Comparison of ENCODE assay signal across 18 cellular contexts in the genomic region with DNA sequence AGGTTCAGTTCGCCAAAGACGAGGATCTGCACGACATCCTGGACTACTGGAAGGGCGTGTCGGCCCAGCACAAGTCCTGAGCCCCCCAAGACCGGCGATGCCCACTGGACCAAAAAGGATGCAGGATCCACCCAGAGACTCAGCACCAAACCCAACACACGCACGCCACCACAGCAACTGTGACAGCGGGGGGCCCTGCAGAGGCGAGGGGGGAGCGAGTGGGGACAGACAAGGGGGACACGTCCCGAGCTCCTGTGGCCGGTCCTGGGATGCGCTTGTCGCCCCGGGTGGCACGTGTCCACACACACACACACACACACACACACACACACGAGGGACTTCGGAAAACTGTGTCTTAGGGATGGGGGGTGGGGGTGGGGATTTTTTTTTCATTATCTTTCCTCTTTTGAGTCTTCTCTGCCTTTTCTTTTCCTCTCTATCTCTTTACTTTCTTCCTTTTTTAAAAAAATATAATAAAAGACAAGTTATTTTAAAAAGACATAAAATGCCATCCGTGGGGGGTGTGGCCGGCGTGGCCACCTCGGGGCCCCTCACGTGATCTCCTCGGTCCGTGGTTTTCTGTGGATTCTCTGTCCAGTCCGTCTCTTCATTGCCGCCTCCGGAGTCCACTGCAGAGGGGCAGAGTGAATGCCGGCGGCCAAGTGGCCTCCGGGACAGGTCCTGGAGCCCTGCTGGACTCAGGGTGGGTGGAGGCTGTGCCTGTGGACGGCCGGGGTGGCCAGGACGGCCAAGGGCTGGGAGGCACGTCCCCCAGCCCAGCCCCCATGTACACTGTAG.
A peak's percentile ranks its signal among the peaks of the same experiment; 100 is the strongest.
DNase-seq lines count a peak whose midpoint lies in the region; ATAC-seq, FAIRE-seq and TF ChIP-seq lines count a peak whose summit lies in the region.
"Had no signal": no experiment of that assay in that cellular context is flagged by ENCODE, and none has a peak within 500 bp of the region (broad histone marks: within the 10 kb centered on the region; RNA-seq: fewer than 3 reads in every experiment).

No MANE protein-coding gene starts in this region.

- no peak overlapping the region for H2BK12ac ChIP-seq in neuronal stem cell (ENCODE audit: low read length)

- CTCF ChIA-PET in A549 (lab: Yijun Ruan, JAX), result no interaction called here
- CTCF ChIA-PET in activated naive CD4-positive, alpha-beta T cell treated with anti-CD3 and anti-CD28 coated beads for 36 hours (lab: Charles Lee), result no interaction called here

- H2AK5ac ChIP-seq in neuronal stem cell (ENCODE audit: low read depth, low read length), result no peak overlapping the region

- intact Hi-C loops in activated naive CD4-positive, alpha-beta T cell treated with anti-CD3 and anti-CD28 coated beads for 36 hours (cut with micrococcal nuclease), result no loop called here

- no peaks in the 10 kb centered on the region for H3K36me3 Mint-ChIP-seq in central memory CD8-positive, alpha-beta T cell (ENCODE audit: insufficient read depth)
- H3K36me3 Mint-ChIP-seq in activated naive CD4-positive, alpha-beta T cell treated with anti-CD3 and anti-CD28 coated beads for 36 hours (ENCODE audit: low read depth), result no peaks in the 10 kb centered on the region
- H3K36me3 Mint-ChIP-seq: CD8-positive, alpha-beta T cell had no signal

- H3K4ac ChIP-seq in neuronal stem cell (ENCODE audit: low read length), result no peak overlapping the region

- H3K9me3 ChIP-seq in A549, result no peaks in the 10 kb centered on the region
- no peaks in the 10 kb centered on the region for H3K9me3 ChIP-seq in neuronal stem cell (replicated peaks in 1 of 2; ENCODE audit: control insufficient read depth in 2 of 2, insufficient read depth in 1 of 2, low read depth in 1 of 2, low read length in 2 of 2)

- no peak overlapping the region for H3K4me3 Mint-ChIP-seq in central memory CD8-positive, alpha-beta T cell
- H3K4me3 Mint-ChIP-seq in activated naive CD4-positive, alpha-beta T cell treated with anti-CD3 and anti-CD28 coated beads for 36 hours, result no peak overlapping the region
- H3K4me3 Mint-ChIP-seq: B cell, HFFc6 had no signal

- H4K91ac ChIP-seq in neuronal stem cell (ENCODE audit: low read depth, low read length, poor library complexity), result no peak overlapping the region

- peaks cover 3% of the 10 kb centered on the region for H3K79me1 ChIP-seq in neuronal stem cell (ENCODE audit: low read depth, low read length)

- POLR2A ChIA-PET in A549 (lab: Yijun Ruan, JAX), result no interaction called here

- no peak for TF ChIP-seq CTCF in A549 (IDR thresholded peaks at IDR 0.05)

- H3K27ac ChIP-seq in A549, result no peak overlapping the region
- H3K27ac ChIP-seq in neuronal stem cell (replicated peaks; ENCODE audit: low read length), result no peak overlapping the region
- H3K27ac ChIP-seq: C4-2B had no signal

- H2BK5ac ChIP-seq in neuronal stem cell (ENCODE audit: low read length), result no peak overlapping the region

- WGBS in A549 (ENCODE audit: missing lambda C conversion rate), result 40% methylated on average over 30 of the region's 38 CpGs
- no CpG with 5 or more reads among the region's 38 CpGs for WGBS in neuronal stem cell (ENCODE audit: extremely low coverage in 2 of 2, insufficient read length in 2 of 2, insufficient replicate concordance in 1 of 2), 2 donors

- H3K27me3 Mint-ChIP-seq in central memory CD8-positive, alpha-beta T cell, result no peaks in the 10 kb centered on the region
- H3K27me3 Mint-ChIP-seq in activated naive CD4-positive, alpha-beta T cell treated with anti-CD3 and anti-CD28 coated beads for 36 hours (ENCODE audit: low read depth), result peaks cover 4% of the 10 kb centered on the region

- no peak overlapping the region for H3K4me3 ChIP-seq in A549
- no peak overlapping the region for H3K4me3 ChIP-seq in neuronal stem cell (ENCODE audit: low read length in 2 of 2)

- peak overlapping the region; percentile 41 for H3K27ac Mint-ChIP-seq in central memory CD8-positive, alpha-beta T cell (ENCODE audit: low read depth)
- H3K27ac Mint-ChIP-seq in activated naive CD4-positive, alpha-beta T cell treated with anti-CD3 and anti-CD28 coated beads for 36 hours, result no peak overlapping the region
- H3K27ac Mint-ChIP-seq: B cell; CD8-positive, alpha-beta T cell; HFFc6 had no signal

- no peak overlapping the region for H3K14ac ChIP-seq in neuronal stem cell (ENCODE audit: low read length)

- H3K4me1 Mint-ChIP-seq in central memory CD8-positive, alpha-beta T cell, result peaks cover 17% of the 10 kb centered on the region
- peaks cover 3% of the 10 kb centered on the region for H3K4me1 Mint-ChIP-seq in activated naive CD4-positive, alpha-beta T cell treated with anti-CD3 and anti-CD28 coated beads for 36 hours (ENCODE audit: low read depth)

- H4K8ac ChIP-seq in neuronal stem cell (ENCODE audit: low read depth, low read length), result no peak overlapping the region

- H3K9ac ChIP-seq in neuronal stem cell (ENCODE audit: low read depth, low read length, poor library complexity), result peak overlapping the region; percentile 70

- no peaks in the 10 kb centered on the region for H3K27me3 ChIP-seq in neuronal stem cell (ENCODE audit: control insufficient read depth in 3 of 3, insufficient read depth in 3 of 3, low read depth in 1 of 3, low read length in 3 of 3)

- no peak for TF ChIP-seq POLR2A in A549 (IDR thresholded peaks at IDR 0.05; ENCODE audit: low read length)

- peaks cover 11 to 42% of the 10 kb centered on the region in 2 donors for H3K36me3 ChIP-seq in neuronal stem cell (replicated peaks in 1 of 2; ENCODE audit: control insufficient read depth in 2 of 2, insufficient read depth in 2 of 2, low read length in 2 of 2)

- H3K9me3 Mint-ChIP-seq in central memory CD8-positive, alpha-beta T cell, result no peaks in the 10 kb centered on the region
- no peaks in the 10 kb centered on the region for H3K9me3 Mint-ChIP-seq in activated naive CD4-positive, alpha-beta T cell treated with anti-CD3 and anti-CD28 coated beads for 36 hours
- H3K9me3 Mint-ChIP-seq: CD8-positive, alpha-beta T cell; HFFc6 had no signal

- no peak overlapping the region for H2BK120ac ChIP-seq in neuronal stem cell (ENCODE audit: low read depth, low read length)

- H3K23ac ChIP-seq in neuronal stem cell (ENCODE audit: low read depth, low read length, poor library complexity), result no peak overlapping the region

- DNase-seq in A549 (ENCODE audit: low read depth in 1 of 2, low spot score in 1 of 2), result no peak
- DNase-seq in central memory CD8-positive, alpha-beta T cell (ENCODE audit: low spot score in 2 of 2), result no peak
- DNase-seq in neuronal stem cell (ENCODE audit: low spot score), result no peak
- no peak for DNase-seq in G401 (ENCODE audit: low spot score)
- no peak for DNase-seq in kidney tubule cell (ENCODE audit: low spot score)
- DNase-seq in activated naive CD4-positive, alpha-beta T cell treated with anti-CD3 and anti-CD28 coated beads for 36 hours, result no peak
- DNase-seq: CD8-positive, alpha-beta T cell; COR-L47; DMS79 treated with DMSO at 0.1 percent for 48 hours; EL; GDM1; HCEC 1CT; HFFc6 had no signal

- no peak for FAIRE-seq in A549 (lab: Jason Lieb, UNC)
- FAIRE-seq: D721Med, GM12892 had no signal

- TF ChIP-seq RAD21 in A549 (conservative IDR thresholded peaks at IDR 0.05 in 1 of 2, IDR thresholded peaks at IDR 0.05 in 1 of 2), result no peak
- TF ChIP-seq RAD21 in Ishikawa (IDR thresholded peaks at IDR 0.05; ENCODE audit: low read depth), result no peak

- peak in 1 of 2 experiments; percentile 11; a peak in 1 of 6 replicates for ATAC-seq in A549
- ATAC-seq in central memory CD8-positive, alpha-beta T cell (replicated peaks; ENCODE audit: extremely low read depth, poor library complexity, severe bottlenecking), result no peak

- peak overlapping the region; percentile 43 for H3K4me2 ChIP-seq in A549
- no peak overlapping the region for H3K4me2 ChIP-seq in neuronal stem cell (ENCODE audit: insufficient read depth, low read length, poor library complexity, severe bottlenecking)

- H2AFZ ChIP-seq in neuronal stem cell (ENCODE audit: low read length), result no peak overlapping the region

- H2BK15ac ChIP-seq in neuronal stem cell (ENCODE audit: low read length), result no peak overlapping the region

- H3K4me1 ChIP-seq in A549, result peaks cover 3% of the 10 kb centered on the region; the same call in 1 of the 3 replicates
- H3K4me1 ChIP-seq in neuronal stem cell (ENCODE audit: control insufficient read depth in 2 of 2, insufficient read depth in 1 of 2, low read depth in 1 of 2, low read length in 2 of 2), result peaks cover 0 to 8% of the 10 kb centered on the region in 2 donors

- in situ Hi-C loops in G401 (cut with HindIII; ENCODE audit: low sequenced_read_pairs), result no loop called here

- TF ChIP-seq EP300 in A549 (IDR thresholded peaks at IDR 0.05), result no peak
- no peak for TF ChIP-seq EP300 in Ishikawa (IDR thresholded peaks at IDR 0.05; ENCODE audit: borderline replicate concordance)

- H3K18ac ChIP-seq in neuronal stem cell (ENCODE audit: low read length), result no peak overlapping the region

TF ChIP-seq in A549, 52 proteins besides CTCF, POLR2A, EP300 and RAD21 (continues in another document):
- TF ChIP-seq MYC (IDR thresholded peaks at IDR 0.05; ENCODE audit: borderline replicate concordance, low read length), result no peak
- TF ChIP-seq CEBPB (IDR thresholded peaks at IDR 0.05), result no peak
- TF ChIP-seq CHD2 (IDR thresholded peaks at IDR 0.05; ENCODE audit: low read length, partially characterized antibody), result no peak
- TF ChIP-seq ZFP36 (IDR thresholded peaks at IDR 0.05; ENCODE audit: borderline replicate concordance, partially characterized antibody), result no peak
- no peak for TF ChIP-seq BHLHE40 (IDR thresholded peaks at IDR 0.05; ENCODE audit: low read depth, low read length)
- no peak for TF ChIP-seq MAZ (IDR thresholded peaks at IDR 0.05; ENCODE audit: borderline replicate concordance, low read depth, low read length)

TF ChIP-seq in Ishikawa, 13 proteins besides CTCF, POLR2A, EP300 and RAD21:
- TF ChIP-seq, protein P1, sequence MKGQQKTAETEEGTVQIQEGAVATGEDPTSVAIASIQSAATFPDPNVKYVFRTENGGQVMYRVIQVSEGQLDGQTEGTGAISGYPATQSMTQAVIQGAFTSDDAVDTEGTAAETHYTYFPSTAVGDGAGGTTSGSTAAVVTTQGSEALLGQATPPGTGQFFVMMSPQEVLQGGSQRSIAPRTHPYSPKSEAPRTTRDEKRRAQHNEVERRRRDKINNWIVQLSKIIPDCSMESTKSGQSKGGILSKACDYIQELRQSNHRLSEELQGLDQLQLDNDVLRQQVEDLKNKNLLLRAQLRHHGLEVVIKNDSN (IDR thresholded peaks at IDR 0.05), result peak; percentile 54
- TF ChIP-seq TCF12 (IDR thresholded peaks at IDR 0.05; ENCODE audit: low read depth), result no peak
- TF ChIP-seq, protein P2, sequence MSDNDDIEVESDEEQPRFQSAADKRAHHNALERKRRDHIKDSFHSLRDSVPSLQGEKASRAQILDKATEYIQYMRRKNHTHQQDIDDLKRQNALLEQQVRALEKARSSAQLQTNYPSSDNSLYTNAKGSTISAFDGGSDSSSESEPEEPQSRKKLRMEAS (IDR thresholded peaks at IDR 0.05), result no peak
- TF ChIP-seq CREB1 (IDR thresholded peaks at IDR 0.05; ENCODE audit: low read depth), result no peak
